1 cellular context compared by ENCODE assay signal in the genomic region with DNA sequence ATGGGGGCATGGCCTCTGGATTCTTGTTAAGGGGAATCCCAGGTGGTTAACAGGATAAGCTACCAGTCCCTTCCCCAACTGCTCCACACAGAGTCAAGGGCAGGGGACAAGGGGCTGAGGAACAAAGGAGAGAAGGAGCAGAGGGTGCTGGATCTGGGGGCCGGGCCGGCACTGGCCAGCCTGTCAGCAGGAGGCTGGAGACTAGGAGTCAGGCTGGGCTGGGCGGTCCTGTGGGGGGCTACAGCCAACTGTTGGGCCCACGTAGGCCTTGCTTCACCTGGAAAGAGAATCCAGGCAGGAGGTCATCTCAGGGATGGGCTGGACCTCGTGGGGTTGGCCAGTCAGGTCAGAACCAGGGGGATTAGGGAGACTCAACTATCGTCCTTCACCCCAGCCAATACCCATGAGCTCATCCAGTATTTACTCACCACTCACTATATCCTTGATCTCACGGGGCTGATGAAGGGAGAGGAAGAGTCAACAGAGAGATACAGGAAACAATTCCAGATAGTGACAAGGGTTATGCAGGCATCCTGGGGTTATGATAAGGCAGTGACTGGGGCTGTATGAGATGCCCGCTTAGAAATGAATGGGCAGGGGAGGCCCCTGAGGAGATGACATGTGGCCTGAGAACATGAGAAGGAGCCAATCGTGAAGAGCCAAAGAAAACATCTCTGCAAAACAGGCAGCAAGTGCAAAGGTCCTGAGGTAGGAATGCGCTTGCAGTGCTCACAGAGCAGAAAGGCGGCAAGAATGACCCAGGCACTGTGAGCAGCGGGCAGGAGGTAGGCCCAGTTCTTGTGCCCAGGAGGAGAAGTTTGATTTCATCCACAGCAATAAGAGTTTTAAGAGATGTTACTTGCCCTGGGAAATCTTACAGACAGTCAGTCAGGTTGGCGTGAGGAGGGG.
TF ChIP-seq lines count a peak whose summit lies in the region.

No MANE protein-coding gene starts in this region.

TF ChIP-seq in HepG2, 621 proteins besides CTCF, POLR2A, EP300 and RAD21 (continued from another document and continues in another):
- TF ChIP-seq, protein P1, sequence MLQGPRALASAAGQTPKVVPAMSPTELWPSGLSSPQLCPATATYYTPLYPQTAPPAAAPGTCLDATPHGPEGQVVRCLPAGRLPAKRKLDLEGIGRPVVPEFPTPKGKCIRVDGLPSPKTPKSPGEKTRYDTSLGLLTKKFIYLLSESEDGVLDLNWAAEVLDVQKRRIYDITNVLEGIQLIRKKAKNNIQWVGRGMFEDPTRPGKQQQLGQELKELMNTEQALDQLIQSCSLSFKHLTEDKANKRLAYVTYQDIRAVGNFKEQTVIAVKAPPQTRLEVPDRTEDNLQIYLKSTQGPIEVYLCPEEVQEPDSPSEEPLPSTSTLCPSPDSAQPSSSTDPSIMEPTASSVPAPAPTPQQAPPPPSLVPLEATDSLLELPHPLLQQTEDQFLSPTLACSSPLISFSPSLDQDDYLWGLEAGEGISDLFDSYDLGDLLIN (CRISPR knock-in tag; IDR thresholded peaks at IDR 0.05; ENCODE audit: borderline replicate concordance), result no peak
- TF ChIP-seq ZNF333 (CRISPR knock-in tag; IDR thresholded peaks at IDR 0.05; ENCODE audit: borderline replicate concordance) (no peak), PITX1 (CRISPR knock-in tag; IDR thresholded peaks at IDR 0.05) (peak; percentile 87), HOXA3 (CRISPR knock-in tag; IDR thresholded peaks at IDR 0.05) (no peak), ISL2 (CRISPR knock-in tag; IDR thresholded peaks at IDR 0.05) (0 out of 2 replicates have a peak, but pooled peaks have one; percentile 32), FOXA3 (CRISPR knock-in tag; IDR thresholded peaks at IDR 0.05) (peak; percentile 85), FOXA1 (IDR thresholded peaks at IDR 0.05) (peak; percentile 65; the same call in 1 of the 2 replicates), FOXA1 (CRISPR knock-in tag; IDR thresholded peaks at IDR 0.05) (peak; percentile 94), RXRA (CRISPR knock-in tag; IDR thresholded peaks at IDR 0.05) (peak; percentile 91; the same call in 1 of the 2 replicates), ZNF382 (CRISPR knock-in tag; IDR thresholded peaks at IDR 0.05; ENCODE audit: borderline replicate concordance) (no peak), SRY (CRISPR knock-in tag; IDR thresholded peaks at IDR 0.05) (0 out of 2 replicates have a peak, but pooled peaks have one; percentile 40), TOE1 (CRISPR knock-in tag; IDR thresholded peaks at IDR 0.05) (no peak), SOX5 (CRISPR knock-in tag; IDR thresholded peaks at IDR 0.05; ENCODE audit: borderline replicate concordance) (peak; percentile 54; the same call in 1 of the 2 replicates), GATAD2A (CRISPR knock-in tag; IDR thresholded peaks at IDR 0.05) (peak; percentile 42; the same call in 1 of the 2 replicates), MAF1 (CRISPR knock-in tag; IDR thresholded peaks at IDR 0.05; ENCODE audit: borderline replicate concordance) (no peak), SIX1 (CRISPR knock-in tag; IDR thresholded peaks at IDR 0.05; ENCODE audit: borderline replicate concordance) (0 out of 2 replicates have a peak, but pooled peaks have one; percentile 12), MED1 (CRISPR knock-in tag; IDR thresholded peaks at IDR 0.05) (peak; percentile 86), TBX3 (IDR thresholded peaks at IDR 0.05; ENCODE audit: borderline replicate concordance) (0 out of 2 replicates have a peak, but pooled peaks have one; percentile 22), FOSL2 (CRISPR knock-in tag; IDR thresholded peaks at IDR 0.05) (peak; percentile 69), ELF3 (CRISPR knock-in tag; IDR thresholded peaks at IDR 0.05) (peak; percentile 55; the same call in 1 of the 2 replicates), ZFX (CRISPR knock-in tag; IDR thresholded peaks at IDR 0.05; ENCODE audit: low read depth) (peak; percentile 51; the same call in 1 of the 2 replicates), HDAC1 (CRISPR knock-in tag; IDR thresholded peaks at IDR 0.05) (peak; percentile 35; the same call in 1 of the 2 replicates), HDAC2 (CRISPR knock-in tag; IDR thresholded peaks at IDR 0.05) (peak; percentile 66), ZSCAN29 (CRISPR knock-in tag; conservative IDR thresholded peaks at IDR 0.05) (0 out of 2 replicates have a peak, but pooled peaks have one; percentile 50)
- TF ChIP-seq, protein P2, sequence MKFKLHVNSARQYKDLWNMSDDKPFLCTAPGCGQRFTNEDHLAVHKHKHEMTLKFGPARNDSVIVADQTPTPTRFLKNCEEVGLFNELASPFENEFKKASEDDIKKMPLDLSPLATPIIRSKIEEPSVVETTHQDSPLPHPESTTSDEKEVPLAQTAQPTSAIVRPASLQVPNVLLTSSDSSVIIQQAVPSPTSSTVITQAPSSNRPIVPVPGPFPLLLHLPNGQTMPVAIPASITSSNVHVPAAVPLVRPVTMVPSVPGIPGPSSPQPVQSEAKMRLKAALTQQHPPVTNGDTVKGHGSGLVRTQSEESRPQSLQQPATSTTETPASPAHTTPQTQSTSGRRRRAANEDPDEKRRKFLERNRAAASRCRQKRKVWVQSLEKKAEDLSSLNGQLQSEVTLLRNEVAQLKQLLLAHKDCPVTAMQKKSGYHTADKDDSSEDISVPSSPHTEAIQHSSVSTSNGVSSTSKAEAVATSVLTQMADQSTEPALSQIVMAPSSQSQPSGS (CRISPR knock-in tag; IDR thresholded peaks at IDR 0.05), result peak; percentile 87
- TF ChIP-seq, protein P3, sequence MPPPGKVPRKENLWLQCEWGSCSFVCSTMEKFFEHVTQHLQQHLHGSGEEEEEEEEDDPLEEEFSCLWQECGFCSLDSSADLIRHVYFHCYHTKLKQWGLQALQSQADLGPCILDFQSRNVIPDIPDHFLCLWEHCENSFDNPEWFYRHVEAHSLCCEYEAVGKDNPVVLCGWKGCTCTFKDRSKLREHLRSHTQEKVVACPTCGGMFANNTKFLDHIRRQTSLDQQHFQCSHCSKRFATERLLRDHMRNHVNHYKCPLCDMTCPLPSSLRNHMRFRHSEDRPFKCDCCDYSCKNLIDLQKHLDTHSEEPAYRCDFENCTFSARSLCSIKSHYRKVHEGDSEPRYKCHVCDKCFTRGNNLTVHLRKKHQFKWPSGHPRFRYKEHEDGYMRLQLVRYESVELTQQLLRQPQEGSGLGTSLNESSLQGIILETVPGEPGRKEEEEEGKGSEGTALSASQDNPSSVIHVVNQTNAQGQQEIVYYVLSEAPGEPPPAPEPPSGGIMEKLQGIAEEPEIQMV (CRISPR knock-in tag; IDR thresholded peaks at IDR 0.05; ENCODE audit: low read depth), result no peak
- TF ChIP-seq, protein P4, sequence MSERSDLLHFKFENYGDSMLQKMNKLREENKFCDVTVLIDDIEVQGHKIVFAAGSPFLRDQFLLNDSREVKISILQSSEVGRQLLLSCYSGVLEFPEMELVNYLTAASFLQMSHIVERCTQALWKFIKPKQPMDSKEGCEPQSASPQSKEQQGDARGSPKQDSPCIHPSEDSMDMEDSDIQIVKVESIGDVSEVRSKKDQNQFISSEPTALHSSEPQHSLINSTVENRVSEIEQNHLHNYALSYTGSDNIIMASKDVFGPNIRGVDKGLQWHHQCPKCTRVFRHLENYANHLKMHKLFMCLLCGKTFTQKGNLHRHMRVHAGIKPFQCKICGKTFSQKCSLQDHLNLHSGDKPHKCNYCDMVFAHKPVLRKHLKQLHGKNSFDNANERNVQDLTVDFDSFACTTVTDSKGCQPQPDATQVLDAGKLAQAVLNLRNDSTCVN (CRISPR knock-in tag; IDR thresholded peaks at IDR 0.05; ENCODE audit: borderline replicate concordance), result no peak
- TF ChIP-seq, protein P5, sequence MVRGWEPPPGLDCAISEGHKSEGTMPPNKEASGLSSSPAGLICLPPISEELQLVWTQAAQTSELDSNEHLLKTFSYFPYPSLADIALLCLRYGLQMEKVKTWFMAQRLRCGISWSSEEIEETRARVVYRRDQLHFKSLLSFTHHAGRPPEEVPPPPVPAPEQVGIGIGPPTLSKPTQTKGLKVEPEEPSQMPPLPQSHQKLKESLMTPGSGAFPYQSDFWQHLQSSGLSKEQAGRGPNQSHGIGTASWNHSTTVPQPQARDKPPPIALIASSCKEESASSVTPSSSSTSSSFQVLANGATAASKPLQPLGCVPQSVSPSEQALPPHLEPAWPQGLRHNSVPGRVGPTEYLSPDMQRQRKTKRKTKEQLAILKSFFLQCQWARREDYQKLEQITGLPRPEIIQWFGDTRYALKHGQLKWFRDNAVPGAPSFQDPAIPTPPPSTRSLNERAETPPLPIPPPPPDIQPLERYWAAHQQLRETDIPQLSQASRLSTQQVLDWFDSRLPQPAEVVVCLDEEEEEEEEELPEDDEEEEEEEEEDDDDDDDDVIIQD (CRISPR knock-in tag; IDR thresholded peaks at IDR 0.05; ENCODE audit: low read depth), result peak; percentile 66
- TF ChIP-seq, protein P6, sequence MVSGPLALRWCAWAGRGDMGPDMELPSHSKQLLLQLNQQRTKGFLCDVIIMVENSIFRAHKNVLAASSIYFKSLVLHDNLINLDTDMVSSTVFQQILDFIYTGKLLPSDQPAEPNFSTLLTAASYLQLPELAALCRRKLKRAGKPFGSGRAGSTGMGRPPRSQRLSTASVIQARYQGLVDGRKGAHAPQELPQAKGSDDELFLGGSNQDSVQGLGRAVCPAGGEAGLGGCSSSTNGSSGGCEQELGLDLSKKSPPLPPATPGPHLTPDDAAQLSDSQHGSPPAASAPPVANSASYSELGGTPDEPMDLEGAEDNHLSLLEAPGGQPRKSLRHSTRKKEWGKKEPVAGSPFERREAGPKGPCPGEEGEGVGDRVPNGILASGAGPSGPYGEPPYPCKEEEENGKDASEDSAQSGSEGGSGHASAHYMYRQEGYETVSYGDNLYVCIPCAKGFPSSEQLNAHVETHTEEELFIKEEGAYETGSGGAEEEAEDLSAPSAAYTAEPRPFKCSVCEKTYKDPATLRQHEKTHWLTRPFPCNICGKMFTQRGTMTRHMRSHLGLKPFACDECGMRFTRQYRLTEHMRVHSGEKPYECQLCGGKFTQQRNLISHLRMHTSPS (CRISPR knock-in tag; IDR thresholded peaks at IDR 0.05; ENCODE audit: low read depth), result peak; percentile 44; the same call in 1 of the 2 replicates
- TF ChIP-seq, protein P7, sequence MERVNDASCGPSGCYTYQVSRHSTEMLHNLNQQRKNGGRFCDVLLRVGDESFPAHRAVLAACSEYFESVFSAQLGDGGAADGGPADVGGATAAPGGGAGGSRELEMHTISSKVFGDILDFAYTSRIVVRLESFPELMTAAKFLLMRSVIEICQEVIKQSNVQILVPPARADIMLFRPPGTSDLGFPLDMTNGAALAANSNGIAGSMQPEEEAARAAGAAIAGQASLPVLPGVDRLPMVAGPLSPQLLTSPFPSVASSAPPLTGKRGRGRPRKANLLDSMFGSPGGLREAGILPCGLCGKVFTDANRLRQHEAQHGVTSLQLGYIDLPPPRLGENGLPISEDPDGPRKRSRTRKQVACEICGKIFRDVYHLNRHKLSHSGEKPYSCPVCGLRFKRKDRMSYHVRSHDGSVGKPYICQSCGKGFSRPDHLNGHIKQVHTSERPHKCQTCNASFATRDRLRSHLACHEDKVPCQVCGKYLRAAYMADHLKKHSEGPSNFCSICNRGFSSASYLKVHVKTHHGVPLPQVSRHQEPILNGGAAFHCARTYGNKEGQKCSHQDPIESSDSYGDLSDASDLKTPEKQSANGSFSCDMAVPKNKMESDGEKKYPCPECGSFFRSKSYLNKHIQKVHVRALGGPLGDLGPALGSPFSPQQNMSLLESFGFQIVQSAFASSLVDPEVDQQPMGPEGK (CRISPR knock-in tag; IDR thresholded peaks at IDR 0.05), result peak; percentile 60
- TF ChIP-seq, protein P8, sequence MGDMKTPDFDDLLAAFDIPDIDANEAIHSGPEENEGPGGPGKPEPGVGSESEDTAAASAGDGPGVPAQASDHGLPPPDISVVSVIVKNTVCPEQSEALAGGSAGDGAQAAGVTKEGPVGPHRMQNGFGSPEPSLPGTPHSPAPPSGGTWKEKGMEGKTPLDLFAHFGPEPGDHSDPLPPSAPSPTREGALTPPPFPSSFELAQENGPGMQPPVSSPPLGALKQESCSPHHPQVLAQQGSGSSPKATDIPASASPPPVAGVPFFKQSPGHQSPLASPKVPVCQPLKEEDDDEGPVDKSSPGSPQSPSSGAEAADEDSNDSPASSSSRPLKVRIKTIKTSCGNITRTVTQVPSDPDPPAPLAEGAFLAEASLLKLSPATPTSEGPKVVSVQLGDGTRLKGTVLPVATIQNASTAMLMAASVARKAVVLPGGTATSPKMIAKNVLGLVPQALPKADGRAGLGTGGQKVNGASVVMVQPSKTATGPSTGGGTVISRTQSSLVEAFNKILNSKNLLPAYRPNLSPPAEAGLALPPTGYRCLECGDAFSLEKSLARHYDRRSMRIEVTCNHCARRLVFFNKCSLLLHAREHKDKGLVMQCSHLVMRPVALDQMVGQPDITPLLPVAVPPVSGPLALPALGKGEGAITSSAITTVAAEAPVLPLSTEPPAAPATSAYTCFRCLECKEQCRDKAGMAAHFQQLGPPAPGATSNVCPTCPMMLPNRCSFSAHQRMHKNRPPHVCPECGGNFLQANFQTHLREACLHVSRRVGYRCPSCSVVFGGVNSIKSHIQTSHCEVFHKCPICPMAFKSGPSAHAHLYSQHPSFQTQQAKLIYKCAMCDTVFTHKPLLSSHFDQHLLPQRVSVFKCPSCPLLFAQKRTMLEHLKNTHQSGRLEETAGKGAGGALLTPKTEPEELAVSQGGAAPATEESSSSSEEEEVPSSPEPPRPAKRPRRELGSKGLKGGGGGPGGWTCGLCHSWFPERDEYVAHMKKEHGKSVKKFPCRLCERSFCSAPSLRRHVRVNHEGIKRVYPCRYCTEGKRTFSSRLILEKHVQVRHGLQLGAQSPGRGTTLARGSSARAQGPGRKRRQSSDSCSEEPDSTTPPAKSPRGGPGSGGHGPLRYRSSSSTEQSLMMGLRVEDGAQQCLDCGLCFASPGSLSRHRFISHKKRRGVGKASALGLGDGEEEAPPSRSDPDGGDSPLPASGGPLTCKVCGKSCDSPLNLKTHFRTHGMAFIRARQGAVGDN (CRISPR knock-in tag; IDR thresholded peaks at IDR 0.05), result peak; percentile 90
- TF ChIP-seq, protein P9, sequence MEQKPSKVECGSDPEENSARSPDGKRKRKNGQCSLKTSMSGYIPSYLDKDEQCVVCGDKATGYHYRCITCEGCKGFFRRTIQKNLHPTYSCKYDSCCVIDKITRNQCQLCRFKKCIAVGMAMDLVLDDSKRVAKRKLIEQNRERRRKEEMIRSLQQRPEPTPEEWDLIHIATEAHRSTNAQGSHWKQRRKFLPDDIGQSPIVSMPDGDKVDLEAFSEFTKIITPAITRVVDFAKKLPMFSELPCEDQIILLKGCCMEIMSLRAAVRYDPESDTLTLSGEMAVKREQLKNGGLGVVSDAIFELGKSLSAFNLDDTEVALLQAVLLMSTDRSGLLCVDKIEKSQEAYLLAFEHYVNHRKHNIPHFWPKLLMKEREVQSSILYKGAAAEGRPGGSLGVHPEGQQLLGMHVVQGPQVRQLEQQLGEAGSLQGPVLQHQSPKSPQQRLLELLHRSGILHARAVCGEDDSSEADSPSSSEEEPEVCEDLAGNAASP (CRISPR knock-in tag; IDR thresholded peaks at IDR 0.05; ENCODE audit: borderline replicate concordance), result peak; percentile 93; the same call in 1 of the 2 replicates
- TF ChIP-seq, protein P10, sequence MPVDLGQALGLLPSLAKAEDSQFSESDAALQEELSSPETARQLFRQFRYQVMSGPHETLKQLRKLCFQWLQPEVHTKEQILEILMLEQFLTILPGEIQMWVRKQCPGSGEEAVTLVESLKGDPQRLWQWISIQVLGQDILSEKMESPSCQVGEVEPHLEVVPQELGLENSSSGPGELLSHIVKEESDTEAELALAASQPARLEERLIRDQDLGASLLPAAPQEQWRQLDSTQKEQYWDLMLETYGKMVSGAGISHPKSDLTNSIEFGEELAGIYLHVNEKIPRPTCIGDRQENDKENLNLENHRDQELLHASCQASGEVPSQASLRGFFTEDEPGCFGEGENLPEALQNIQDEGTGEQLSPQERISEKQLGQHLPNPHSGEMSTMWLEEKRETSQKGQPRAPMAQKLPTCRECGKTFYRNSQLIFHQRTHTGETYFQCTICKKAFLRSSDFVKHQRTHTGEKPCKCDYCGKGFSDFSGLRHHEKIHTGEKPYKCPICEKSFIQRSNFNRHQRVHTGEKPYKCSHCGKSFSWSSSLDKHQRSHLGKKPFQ (CRISPR knock-in tag; IDR thresholded peaks at IDR 0.05; ENCODE audit: insufficient replicate concordance), result peak; percentile 29
- TF ChIP-seq, protein P11, sequence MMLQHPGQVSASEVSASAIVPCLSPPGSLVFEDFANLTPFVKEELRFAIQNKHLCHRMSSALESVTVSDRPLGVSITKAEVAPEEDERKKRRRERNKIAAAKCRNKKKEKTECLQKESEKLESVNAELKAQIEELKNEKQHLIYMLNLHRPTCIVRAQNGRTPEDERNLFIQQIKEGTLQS (CRISPR knock-in tag; IDR thresholded peaks at IDR 0.05), result peak; percentile 70; the same call in 1 of the 2 replicates
